Comparison of ENCODE assay signal across 8 cellular contexts in the genomic region with DNA sequence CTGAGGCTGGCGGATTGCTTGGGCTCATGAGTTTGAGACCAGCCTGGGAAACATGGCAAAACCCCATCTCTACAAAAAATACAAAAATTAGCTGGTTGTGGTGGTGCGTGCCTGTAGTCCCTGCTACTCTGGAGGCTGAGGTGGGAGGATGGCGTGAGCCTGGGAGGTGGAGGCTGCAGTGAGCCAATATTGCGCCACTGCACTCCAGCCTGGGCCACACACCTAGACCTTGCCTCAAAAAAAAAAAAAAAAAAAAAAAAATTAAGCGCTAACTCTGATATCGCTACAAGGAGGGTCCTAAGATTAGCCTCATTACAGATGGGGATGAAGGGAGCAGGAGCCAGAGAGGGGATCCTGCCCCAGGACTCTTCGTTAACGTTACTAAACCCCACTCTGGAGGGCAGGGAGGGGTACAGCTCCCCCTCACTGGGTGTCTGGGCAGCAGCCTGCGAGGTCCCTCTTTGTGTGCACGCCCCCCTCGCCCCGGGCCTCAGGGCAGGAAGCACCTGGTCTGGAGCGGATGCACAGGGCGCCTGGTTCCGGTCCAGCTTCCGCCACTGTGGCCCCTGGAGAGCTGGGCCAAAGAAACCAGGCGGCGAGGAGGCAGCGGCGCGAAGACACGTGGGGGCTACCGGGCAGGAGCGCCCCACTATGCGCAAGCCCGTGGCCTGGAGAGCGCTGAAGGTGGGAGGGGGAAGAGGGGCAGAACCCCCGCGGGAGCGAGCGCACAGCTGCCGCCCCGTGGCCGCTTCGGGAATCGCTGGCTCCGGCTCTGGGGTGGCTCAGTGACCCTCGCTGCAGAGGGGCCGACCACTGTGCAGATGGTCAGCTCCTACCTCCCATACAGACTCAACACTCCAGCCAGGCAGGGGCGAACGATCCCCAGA. TPM values are rescaled to one million over a fixed set of nuclear protein-coding genes. Genes with fewer than 3 reads are reported as not detected.
DNase-seq lines count a peak whose midpoint lies in the region; ATAC-seq and TF ChIP-seq lines count a peak whose summit lies in the region.

No MANE protein-coding gene starts in this region.

- H3K9ac ChIP-seq in OCI-LY3 (ENCODE audit: low read length): peak overlapping the region; percentile 69

- peaks cover 15% of the 10 kb centered on the region for H3K79me2 ChIP-seq in OCI-LY3 (ENCODE audit: low read length)

- DNase-seq in 8988T: peak; percentile 60
- peak; percentile 65 for DNase-seq in activated gamma-delta T cell treated with Interleukin-2 at 50 U/mL for 16 hours
- peak; percentile 77 for DNase-seq in glutamatergic neuron
- DNase-seq in sciatic nerve (ENCODE audit: low spot score): no peak
- DNase-seq in DMS79 treated with DMSO at 0.1 percent for 48 hours (lab: John Stamatoyannopoulos, UW): no peak
- DNase-seq in COLO668 (lab: John Stamatoyannopoulos, UW; ENCODE audit: unreplicated experiment): no peak

- peak overlapping the region; percentile 99 for H3K27ac ChIP-seq in OCI-LY3 (ENCODE audit: low read length)

- H3K27me3 Mint-ChIP-seq in glutamatergic neuron (ENCODE audit: unreplicated experiment): peaks cover 15% of the 10 kb centered on the region

- H3K4me3 Mint-ChIP-seq in glutamatergic neuron (ENCODE audit: unreplicated experiment): no peak overlapping the region

- H3K36me3 ChIP-seq in OCI-LY3 (replicated peaks; ENCODE audit: low read depth, low read length): peaks cover 18% of the 10 kb centered on the region

- H2AFZ ChIP-seq in OCI-LY3 (ENCODE audit: low read depth, low read length): peak overlapping the region; percentile 72

- H3K4me3 ChIP-seq in OCI-LY3 (ENCODE audit: low read length): peak overlapping the region; percentile 76

- H3K9me3 Mint-ChIP-seq in glutamatergic neuron (ENCODE audit: unreplicated experiment): peaks cover 3% of the 10 kb centered on the region

- peaks cover 50% of the 10 kb centered on the region for H3K4me1 ChIP-seq in OCI-LY3 (ENCODE audit: low read length)

- no peaks in the 10 kb centered on the region for H3K36me3 Mint-ChIP-seq in glutamatergic neuron (ENCODE audit: unreplicated experiment)

- H3K4me2 ChIP-seq in OCI-LY3 (ENCODE audit: low read length): peak overlapping the region; percentile 100

- TF ChIP-seq CTCF in OCI-LY3 (IDR thresholded peaks at IDR 0.05; ENCODE audit: low read depth, low read length) (peak; percentile 91), glutamatergic neuron (IDR thresholded peaks at IDR 0.05; ENCODE audit: partially characterized antibody, unreplicated experiment) (peak; percentile 85)

- peak; percentile 42 for ATAC-seq in GM19324 (IDR thresholded peaks at IDR 0.05; ENCODE audit: low FRiP score, unreplicated experiment)
- peak; percentile 53 for ATAC-seq in sciatic nerve

- H4K20me1 ChIP-seq in OCI-LY3 (ENCODE audit: insufficient read depth, low read length): peaks cover 5% of the 10 kb centered on the region; the same call in 1 of the 2 replicates

- H3K27me3 ChIP-seq in OCI-LY3 (ENCODE audit: low read depth, low read length): no peaks in the 10 kb centered on the region

- H3K9me3 ChIP-seq in OCI-LY3 (ENCODE audit: insufficient read depth, low read length): no peaks in the 10 kb centered on the region

- H3K27ac Mint-ChIP-seq in glutamatergic neuron (ENCODE audit: unreplicated experiment): no peak overlapping the region

- no peaks in the 10 kb centered on the region for H3K4me1 Mint-ChIP-seq in glutamatergic neuron (ENCODE audit: low read depth, unreplicated experiment)

- intact Hi-C loops in sciatic nerve (cut with DNase I): no loop called here

RNA-seq across cellular contexts. Expression of gene LYL1, which starts 1.5 kb away (rescaled TPM):
- total RNA-seq in glutamatergic neuron (ENCODE audit: unreplicated experiment) (1.3 TPM), sciatic nerve (20.2 TPM)

RNA-seq across cellular contexts. Expression of gene TRMT1, which starts 12.3 kb away (rescaled TPM):
- total RNA-seq in glutamatergic neuron (ENCODE audit: unreplicated experiment) (29.2 TPM), sciatic nerve (34.7 TPM)

RNA-seq across cellular contexts. Expression of gene NACC1, which starts 13.9 kb away (rescaled TPM):
- total RNA-seq in glutamatergic neuron (ENCODE audit: unreplicated experiment): 68.6 TPM
- 30.7 TPM for total RNA-seq in sciatic nerve

RNA-seq across cellular contexts. Expression of gene STX10, which starts 46.0 kb away (rescaled TPM):
- 17.2 TPM for total RNA-seq in glutamatergic neuron (ENCODE audit: unreplicated experiment)
- 48.3 TPM for total RNA-seq in sciatic nerve

RNA-seq across cellular contexts. Expression of gene IER2, which starts 46.0 kb away (rescaled TPM):
- total RNA-seq in glutamatergic neuron (ENCODE audit: unreplicated experiment) (109 TPM), sciatic nerve (102 TPM)

Comparison
In these comparisons a context has a peak if more than half of its experiments do, and no peak if none do; other contexts are left out.
1. DNase-seq: peak in 8988T (single experiment), activated gamma-delta T cell treated with Interleukin-2 at 50 U/mL for 16 hours (single experiment) and glutamatergic neuron (single experiment); none in sciatic nerve (single experiment), DMS79 treated with DMSO at 0.1 percent for 48 hours (single experiment) and COLO668 (single experiment).